In the genomic region with DNA sequence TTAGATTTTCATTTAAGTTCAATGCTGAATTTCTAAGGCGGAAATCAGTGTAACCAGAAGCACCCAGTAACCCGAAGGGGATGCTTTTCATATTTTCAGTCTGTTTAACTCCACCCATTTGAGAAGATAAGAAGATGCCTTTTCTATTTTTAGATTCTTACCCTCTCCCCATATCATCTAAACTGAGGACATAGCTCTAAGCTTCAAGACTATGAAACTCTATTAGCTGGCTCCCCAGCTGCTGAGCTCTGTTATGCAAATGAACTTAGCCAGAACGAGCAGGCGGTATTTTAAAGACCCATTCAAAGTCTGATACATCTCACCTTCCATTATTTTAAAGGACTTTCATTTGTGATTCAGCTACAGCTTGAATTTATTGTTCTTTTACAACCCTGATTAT, we compare ENCODE assay signal across 8 cellular contexts. TPM values are rescaled to one million over a fixed set of nuclear protein-coding genes. Genes with fewer than 3 reads are reported as not detected.
A peak's percentile ranks its signal among the peaks of the same experiment; 100 is the strongest.
DNase-seq lines count a peak whose midpoint lies in the region; ATAC-seq, FAIRE-seq and TF ChIP-seq lines count a peak whose summit lies in the region.

No MANE protein-coding gene starts in this region.

- no peak for FAIRE-seq in kidney (lab: Jason Lieb, UNC)

- no peak overlapping the region for H3K9ac ChIP-seq in kidney (ENCODE audit: low read length in 2 of 2)

- no peaks in the 10 kb centered on the region for H3K36me3 ChIP-seq in kidney (ENCODE audit: control insufficient read depth in 1 of 2, insufficient read depth in 2 of 2, low read length in 2 of 2)

- ATAC-seq in HG02973 (IDR thresholded peaks at IDR 0.05; ENCODE audit: unreplicated experiment) (peak; percentile 68), WTC11 (peak; percentile 24)

- H3K27ac ChIP-seq in kidney (ENCODE audit: low read depth in 2 of 2, low read length in 2 of 2): peak overlapping the region; percentile 17 to 72

- POLR2A ChIA-PET in activated CD4-positive, alpha-beta T cell treated with anti-CD3 and anti-CD28 coated beads, Interleukin-2, amount 10 ng/mL, durations not matched to agents 7 days and 5 days (lab: Charles Lee): no interaction called here
- POLR2A ChIA-PET in WTC11 (lab: Charles Lee): interaction anchor here (1.3 kb wide), 1 partner anchor 17 kb away, joined by 5 read pairs; no protein-coding TSS in a partner anchor

- peaks cover 51% of the 10 kb centered on the region for H3K36me3 Mint-ChIP-seq in activated CD4-positive, alpha-beta T cell treated with anti-CD3 and anti-CD28 coated beads, Interleukin-2, amount 10 ng/mL, durations not matched to agents 7 days and 5 days (ENCODE audit: low read depth)
- peaks cover 8% of the 10 kb centered on the region; the same call in 1 of the 2 replicates for H3K36me3 Mint-ChIP-seq in WTC11

- WGBS in lower leg skin, 2 donors: 62 to 71% methylated on average over 4 of the region's 4 CpGs

- H3K4me3 Mint-ChIP-seq in activated CD4-positive, alpha-beta T cell treated with anti-CD3 and anti-CD28 coated beads, Interleukin-2, amount 10 ng/mL, durations not matched to agents 7 days and 5 days: peak overlapping the region; percentile 20
- peak overlapping the region; percentile 57 for H3K4me3 Mint-ChIP-seq in WTC11

- no peak for DNase-seq in activated CD4-positive, alpha-beta T cell treated with anti-CD3 and anti-CD28 coated beads, Interleukin-2, amount 10 ng/mL, durations not matched to agents 7 days and 5 days
- no peak for DNase-seq in activated CD4-positive, alpha-beta T cell treated with anti-CD3 and anti-CD28 coated beads for 1 hour
- DNase-seq in WTC11 (ENCODE audit: low spot score) (no peak), kidney (no peak), SW480 (ENCODE audit: low spot score) (no peak), lower leg skin (ENCODE audit: low spot score in 2 of 2) (no peak), AML-193 (lab: John Stamatoyannopoulos, UW) (no peak)

- no peak for TF ChIP-seq POLR2A in lower leg skin (IDR thresholded peaks at IDR 0.05)

- intact Hi-C loops in kidney (cut with DNase I): no loop called here
- intact Hi-C loops in lower leg skin (cut with DNase I; ENCODE audit: low total_unique reads): loop anchor here (5.0 kb wide), 1 partner anchor 502 kb away; no protein-coding TSS in a partner anchor

- H3K27ac Mint-ChIP-seq in activated CD4-positive, alpha-beta T cell treated with anti-CD3 and anti-CD28 coated beads, Interleukin-2, amount 10 ng/mL, durations not matched to agents 7 days and 5 days: peak overlapping the region; percentile 81
- peak overlapping the region; percentile 66 for H3K27ac Mint-ChIP-seq in WTC11

- peaks cover 3% of the 10 kb centered on the region for H3K9me3 Mint-ChIP-seq in activated CD4-positive, alpha-beta T cell treated with anti-CD3 and anti-CD28 coated beads, Interleukin-2, amount 10 ng/mL, durations not matched to agents 7 days and 5 days
- H3K9me3 Mint-ChIP-seq in WTC11: no peaks in the 10 kb centered on the region

- H3K4me1 ChIP-seq in kidney (ENCODE audit: control insufficient read depth in 1 of 2, insufficient read depth in 1 of 2, low read depth in 1 of 2, low read length in 2 of 2): peaks cover 15 to 20% of the 10 kb centered on the region in 2 donors

- CTCF ChIA-PET in activated CD4-positive, alpha-beta T cell treated with anti-CD3 and anti-CD28 coated beads, Interleukin-2, amount 10 ng/mL, durations not matched to agents 7 days and 5 days (lab: Charles Lee): interaction anchor here (0.8 to 1.0 kb wide), 2 partner anchors 10 to 14 kb away, joined by 3 read pairs; no protein-coding TSS in a partner anchor
- CTCF ChIA-PET in WTC11 (lab: Charles Lee): interaction anchor here (1.0 to 1.5 kb wide), 6 partner anchors 17 to 259 kb away, joined by 3 to 9 read pairs (median 6); no protein-coding TSS in a partner anchor

- H3K4me1 Mint-ChIP-seq in activated CD4-positive, alpha-beta T cell treated with anti-CD3 and anti-CD28 coated beads, Interleukin-2, amount 10 ng/mL, durations not matched to agents 7 days and 5 days: peaks cover 82% of the 10 kb centered on the region
- H3K4me1 Mint-ChIP-seq in WTC11: peaks cover 89% of the 10 kb centered on the region

- no peak overlapping the region for H3K4me3 ChIP-seq in kidney (ENCODE audit: low read length in 2 of 2)
- H3K4me3 ChIP-seq in lower leg skin (ENCODE audit: low read depth, poor library complexity, severe bottlenecking): no peak overlapping the region

- H3K27me3 Mint-ChIP-seq in activated CD4-positive, alpha-beta T cell treated with anti-CD3 and anti-CD28 coated beads, Interleukin-2, amount 10 ng/mL, durations not matched to agents 7 days and 5 days: no peaks in the 10 kb centered on the region
- H3K27me3 Mint-ChIP-seq in WTC11 (ENCODE audit: low read depth): peaks cover 38% of the 10 kb centered on the region

- H3K9me3 ChIP-seq in kidney (ENCODE audit: control insufficient read depth in 1 of 2, low read length in 2 of 2): no peaks in the 10 kb centered on the region

- no peak for TF ChIP-seq CTCF in WTC11 (IDR thresholded peaks at IDR 0.05)
- TF ChIP-seq CTCF in kidney (IDR thresholded peaks at IDR 0.05; ENCODE audit: borderline replicate concordance, extremely low read depth, insufficient read depth): no peak
- TF ChIP-seq CTCF in lower leg skin (IDR thresholded peaks at IDR 0.05): no peak

TF ChIP-seq in WTC11, 78 proteins besides CTCF, POLR2A, EP300 and RAD21 (continues in another document):
- TF ChIP-seq ELF4 (CRISPR knock-in tag; IDR thresholded peaks at IDR 0.05; ENCODE audit: low read depth): no peak
- TF ChIP-seq MYBL2 (CRISPR knock-in tag; IDR thresholded peaks at IDR 0.05): no peak
- TF ChIP-seq RORB (CRISPR knock-in tag; IDR thresholded peaks at IDR 0.05): no peak
- no peak for TF ChIP-seq ZNF219 (CRISPR knock-in tag; IDR thresholded peaks at IDR 0.05; ENCODE audit: borderline replicate concordance)
- TF ChIP-seq CREM (CRISPR knock-in tag; IDR thresholded peaks at IDR 0.05): no peak
- TF ChIP-seq, protein P1, sequence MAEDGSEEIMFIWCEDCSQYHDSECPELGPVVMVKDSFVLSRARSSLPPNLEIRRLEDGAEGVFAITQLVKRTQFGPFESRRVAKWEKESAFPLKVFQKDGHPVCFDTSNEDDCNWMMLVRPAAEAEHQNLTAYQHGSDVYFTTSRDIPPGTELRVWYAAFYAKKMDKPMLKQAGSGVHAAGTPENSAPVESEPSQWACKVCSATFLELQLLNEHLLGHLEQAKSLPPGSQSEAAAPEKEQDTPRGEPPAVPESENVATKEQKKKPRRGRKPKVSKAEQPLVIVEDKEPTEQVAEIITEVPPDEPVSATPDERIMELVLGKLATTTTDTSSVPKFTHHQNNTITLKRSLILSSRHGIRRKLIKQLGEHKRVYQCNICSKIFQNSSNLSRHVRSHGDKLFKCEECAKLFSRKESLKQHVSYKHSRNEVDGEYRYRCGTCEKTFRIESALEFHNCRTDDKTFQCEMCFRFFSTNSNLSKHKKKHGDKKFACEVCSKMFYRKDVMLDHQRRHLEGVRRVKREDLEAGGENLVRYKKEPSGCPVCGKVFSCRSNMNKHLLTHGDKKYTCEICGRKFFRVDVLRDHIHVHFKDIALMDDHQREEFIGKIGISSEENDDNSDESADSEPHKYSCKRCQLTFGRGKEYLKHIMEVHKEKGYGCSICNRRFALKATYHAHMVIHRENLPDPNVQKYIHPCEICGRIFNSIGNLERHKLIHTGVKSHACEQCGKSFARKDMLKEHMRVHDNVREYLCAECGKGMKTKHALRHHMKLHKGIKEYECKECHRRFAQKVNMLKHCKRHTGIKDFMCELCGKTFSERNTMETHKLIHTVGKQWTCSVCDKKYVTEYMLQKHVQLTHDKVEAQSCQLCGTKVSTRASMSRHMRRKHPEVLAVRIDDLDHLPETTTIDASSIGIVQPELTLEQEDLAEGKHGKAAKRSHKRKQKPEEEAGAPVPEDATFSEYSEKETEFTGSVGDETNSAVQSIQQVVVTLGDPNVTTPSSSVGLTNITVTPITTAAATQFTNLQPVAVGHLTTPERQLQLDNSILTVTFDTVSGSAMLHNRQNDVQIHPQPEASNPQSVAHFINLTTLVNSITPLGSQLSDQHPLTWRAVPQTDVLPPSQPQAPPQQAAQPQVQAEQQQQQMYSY (CRISPR knock-in tag; IDR thresholded peaks at IDR 0.05): no peak
- TF ChIP-seq, protein P2, sequence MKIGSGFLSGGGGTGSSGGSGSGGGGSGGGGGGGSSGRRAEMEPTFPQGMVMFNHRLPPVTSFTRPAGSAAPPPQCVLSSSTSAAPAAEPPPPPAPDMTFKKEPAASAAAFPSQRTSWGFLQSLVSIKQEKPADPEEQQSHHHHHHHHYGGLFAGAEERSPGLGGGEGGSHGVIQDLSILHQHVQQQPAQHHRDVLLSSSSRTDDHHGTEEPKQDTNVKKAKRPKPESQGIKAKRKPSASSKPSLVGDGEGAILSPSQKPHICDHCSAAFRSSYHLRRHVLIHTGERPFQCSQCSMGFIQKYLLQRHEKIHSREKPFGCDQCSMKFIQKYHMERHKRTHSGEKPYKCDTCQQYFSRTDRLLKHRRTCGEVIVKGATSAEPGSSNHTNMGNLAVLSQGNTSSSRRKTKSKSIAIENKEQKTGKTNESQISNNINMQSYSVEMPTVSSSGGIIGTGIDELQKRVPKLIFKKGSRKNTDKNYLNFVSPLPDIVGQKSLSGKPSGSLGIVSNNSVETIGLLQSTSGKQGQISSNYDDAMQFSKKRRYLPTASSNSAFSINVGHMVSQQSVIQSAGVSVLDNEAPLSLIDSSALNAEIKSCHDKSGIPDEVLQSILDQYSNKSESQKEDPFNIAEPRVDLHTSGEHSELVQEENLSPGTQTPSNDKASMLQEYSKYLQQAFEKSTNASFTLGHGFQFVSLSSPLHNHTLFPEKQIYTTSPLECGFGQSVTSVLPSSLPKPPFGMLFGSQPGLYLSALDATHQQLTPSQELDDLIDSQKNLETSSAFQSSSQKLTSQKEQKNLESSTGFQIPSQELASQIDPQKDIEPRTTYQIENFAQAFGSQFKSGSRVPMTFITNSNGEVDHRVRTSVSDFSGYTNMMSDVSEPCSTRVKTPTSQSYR (CRISPR knock-in tag; IDR thresholded peaks at IDR 0.05): no peak
- TF ChIP-seq, protein P3, sequence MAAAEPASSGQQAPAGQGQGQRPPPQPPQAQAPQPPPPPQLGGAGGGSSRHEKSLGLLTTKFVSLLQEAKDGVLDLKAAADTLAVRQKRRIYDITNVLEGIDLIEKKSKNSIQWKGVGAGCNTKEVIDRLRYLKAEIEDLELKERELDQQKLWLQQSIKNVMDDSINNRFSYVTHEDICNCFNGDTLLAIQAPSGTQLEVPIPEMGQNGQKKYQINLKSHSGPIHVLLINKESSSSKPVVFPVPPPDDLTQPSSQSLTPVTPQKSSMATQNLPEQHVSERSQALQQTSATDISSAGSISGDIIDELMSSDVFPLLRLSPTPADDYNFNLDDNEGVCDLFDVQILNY (CRISPR knock-in tag; IDR thresholded peaks at IDR 0.05): no peak

RNA-seq across cellular contexts. Expression of a gene that starts 16.5 kb away (rescaled TPM):
- 10 to 100 TPM; 28.2 to 39.8 TPM for total RNA-seq in activated CD4-positive, alpha-beta T cell treated with anti-CD3 and anti-CD28 coated beads, Interleukin-2, amount 10 ng/mL, durations not matched to agents 7 days and 5 days
- total RNA-seq in WTC11 (2021) (21.2 to 31.5 TPM (median 21.8 TPM) in 3 replicates), kidney (34.1 TPM), lower leg skin (10 to 100 TPM; 14.0 to 42.6 (median 28.7) TPM)
- polyA plus RNA-seq in kidney (ENCODE audit: insufficient read depth, low read depth, low replicate concordance): 21.3 TPM
